In genomic region chr6:52534966-52535390, GRCh38 we compare ENCODE assay signal across 9 cellular contexts. TPM values are rescaled to one million over a fixed set of nuclear protein-coding genes. Genes with fewer than 3 reads are reported as not detected.
DNase-seq lines count a peak whose midpoint lies in the region; ATAC-seq and TF ChIP-seq lines count a peak whose summit lies in the region.
"Had no signal": no experiment of that assay in that cellular context is flagged by ENCODE, and none has a peak within 500 bp of the region (broad histone marks: within the 10 kb centered on the region; RNA-seq: fewer than 3 reads in every experiment).

No MANE protein-coding gene starts in this region.

- peaks cover 0 to 30% (median 8%) of the 10 kb centered on the region in 5 donors for H3K36me3 Mint-ChIP-seq in naive thymus-derived CD4-positive, alpha-beta T cell
- peaks cover 6% of the 10 kb centered on the region for H3K36me3 Mint-ChIP-seq in MCF 10A (ENCODE audit: insufficient read depth, unreplicated experiment)

- H3K27ac Mint-ChIP-seq in naive thymus-derived CD4-positive, alpha-beta T cell: peak overlapping the region in 2 of 9 donors; percentile 74 to 84
- H3K27ac Mint-ChIP-seq in MCF 10A (ENCODE audit: low read depth, unreplicated experiment): no peak overlapping the region

- no peak overlapping the region for H3K27ac ChIP-seq in naive thymus-derived CD4-positive, alpha-beta T cell (ENCODE audit: low read depth, low read length)

- H3K27me3 ChIP-seq in naive thymus-derived CD4-positive, alpha-beta T cell (ENCODE audit: control insufficient read depth in 2 of 2, insufficient read depth in 2 of 2, low read length in 2 of 2): no peaks in the 10 kb centered on the region

- H3K9me3 ChIP-seq in naive thymus-derived CD4-positive, alpha-beta T cell (ENCODE audit: control insufficient read depth in 2 of 3, low read length in 3 of 3): no peaks in the 10 kb centered on the region

- in situ Hi-C loops in GM13976 (cut with MboI; ENCODE audit: low sequenced_read_pairs, unreplicated experiment) (no loop called here), KBM-7 (cut with MboI; ENCODE audit: low pct_unique_long_range_greater_than_20kb, low sequenced_read_pairs) (no loop called here)

- DNase-seq in GM13976 (ENCODE audit: low spot score) (peak; percentile 31), RPMI8226 (peak; percentile 41), KBM-7 (no peak), mesenteric fat pad (ENCODE audit: low spot score) (no peak), MCF 10A (ENCODE audit: unreplicated experiment) (no peak)
- peak in 1 of 9 donors; percentile 40 for DNase-seq in naive thymus-derived CD4-positive, alpha-beta T cell
- DNase-seq: DMS153 had no signal

- peak overlapping the region in 3 of 10 donors; percentile 22 to 67 (median 29) for H3K4me3 Mint-ChIP-seq in naive thymus-derived CD4-positive, alpha-beta T cell
- no peak overlapping the region for H3K4me3 Mint-ChIP-seq in MCF 10A (ENCODE audit: unreplicated experiment)

- peaks cover 32 to 53% (median 47%) of the 10 kb centered on the region in 7 donors for H3K4me1 Mint-ChIP-seq in naive thymus-derived CD4-positive, alpha-beta T cell
- H3K4me1 Mint-ChIP-seq in MCF 10A (ENCODE audit: insufficient read depth, unreplicated experiment): peaks cover 38% of the 10 kb centered on the region

- H3K36me3 ChIP-seq in naive thymus-derived CD4-positive, alpha-beta T cell (ENCODE audit: control insufficient read depth in 2 of 3, insufficient read depth in 3 of 3, low read length in 3 of 3): peaks cover 0 to 17% (median 8%) of the 10 kb centered on the region in 3 experiments

- TF ChIP-seq CTCF in GM13976 (IDR thresholded peaks at IDR 0.05; ENCODE audit: borderline replicate concordance, control extremely low read depth, extremely low read depth, insufficient read depth, missing control alignments) (no peak), MCF 10A (IDR thresholded peaks at IDR 0.05; ENCODE audit: unreplicated experiment) (no peak)

- H3K4me1 ChIP-seq in naive thymus-derived CD4-positive, alpha-beta T cell (ENCODE audit: control insufficient read depth in 2 of 2, insufficient read depth in 2 of 2, low read length in 2 of 2): peaks cover 11 to 29% of the 10 kb centered on the region in 2 donors

- no peaks in the 10 kb centered on the region for H3K27me3 Mint-ChIP-seq in naive thymus-derived CD4-positive, alpha-beta T cell
- H3K27me3 Mint-ChIP-seq in MCF 10A (ENCODE audit: insufficient read depth, unreplicated experiment): no peaks in the 10 kb centered on the region

- H3K4me3 ChIP-seq in naive thymus-derived CD4-positive, alpha-beta T cell (ENCODE audit: low read length): no peak overlapping the region
- H3K4me3 ChIP-seq: smooth muscle cell had no signal

- CTCF ChIA-PET in naive thymus-derived CD4-positive, alpha-beta T cell (lab: Charles Lee): no interaction called here
- CTCF ChIA-PET in MCF 10A (lab: Yijun Ruan, JAX): interaction anchor here (1.0 kb wide), 1 partner anchor 372 kb away, joined by 3 read pairs; no protein-coding TSS in a partner anchor

- H3K9me3 Mint-ChIP-seq in naive thymus-derived CD4-positive, alpha-beta T cell: peaks cover 0 to 1% (median 0%) of the 10 kb centered on the region in 11 donors
- no peaks in the 10 kb centered on the region for H3K9me3 Mint-ChIP-seq in MCF 10A (ENCODE audit: unreplicated experiment)

- intact Hi-C loops in naive thymus-derived CD4-positive, alpha-beta T cell (cut with micrococcal nuclease): loop anchor here in 1 of 2 donors (2.0 to 5.0 kb wide), 2 partner anchors 40 to 43 kb away; no protein-coding TSS in a partner anchor
- intact Hi-C loops in MCF 10A (cut with micrococcal nuclease): no loop called here

- no TSS peak for BruUV-seq in MCF 10A (replicated peaks; lab: Mats Ljungman, UMichigan)

- ATAC-seq in GM21786 (IDR thresholded peaks at IDR 0.05; ENCODE audit: unreplicated experiment): peak; percentile 22
- ATAC-seq in naive thymus-derived CD4-positive, alpha-beta T cell: peak; percentile 21

- POLR2A ChIA-PET in naive thymus-derived CD4-positive, alpha-beta T cell (lab: Charles Lee): no interaction called here
- POLR2A ChIA-PET in MCF 10A (lab: Yijun Ruan, JAX): interaction anchor here (0.8 to 1.5 kb wide), 4 partner anchors 8 to 32 kb away, joined by 3 to 6 read pairs (median 4); no protein-coding TSS in a partner anchor

RNA-seq across cellular contexts. Expression of gene TRAM2, which starts 41.9 kb away (rescaled TPM):
- total RNA-seq in naive thymus-derived CD4-positive, alpha-beta T cell: 10 to 100 TPM in 4 of 5 experiments, 1 to 10 TPM in 1; 8.9 to 10.9 (median 10.3) TPM
- polyA plus RNA-seq in naive thymus-derived CD4-positive, alpha-beta T cell: 1 to 10 TPM; 3.2 to 4.5 TPM
- total RNA-seq in mesenteric fat pad (56.3 TPM), MCF 10A (2022) (9.9 and 10.1 TPM in 2 replicates)

Comparison
In these comparisons a context has a peak if more than half of its experiments do, and no peak if none do; other contexts are left out.
1. DNase-seq: peak in GM13976 (single experiment) and RPMI8226 (single experiment); none in KBM-7 (single experiment), mesenteric fat pad (single experiment) and MCF 10A (single experiment).